In the genomic region with DNA sequence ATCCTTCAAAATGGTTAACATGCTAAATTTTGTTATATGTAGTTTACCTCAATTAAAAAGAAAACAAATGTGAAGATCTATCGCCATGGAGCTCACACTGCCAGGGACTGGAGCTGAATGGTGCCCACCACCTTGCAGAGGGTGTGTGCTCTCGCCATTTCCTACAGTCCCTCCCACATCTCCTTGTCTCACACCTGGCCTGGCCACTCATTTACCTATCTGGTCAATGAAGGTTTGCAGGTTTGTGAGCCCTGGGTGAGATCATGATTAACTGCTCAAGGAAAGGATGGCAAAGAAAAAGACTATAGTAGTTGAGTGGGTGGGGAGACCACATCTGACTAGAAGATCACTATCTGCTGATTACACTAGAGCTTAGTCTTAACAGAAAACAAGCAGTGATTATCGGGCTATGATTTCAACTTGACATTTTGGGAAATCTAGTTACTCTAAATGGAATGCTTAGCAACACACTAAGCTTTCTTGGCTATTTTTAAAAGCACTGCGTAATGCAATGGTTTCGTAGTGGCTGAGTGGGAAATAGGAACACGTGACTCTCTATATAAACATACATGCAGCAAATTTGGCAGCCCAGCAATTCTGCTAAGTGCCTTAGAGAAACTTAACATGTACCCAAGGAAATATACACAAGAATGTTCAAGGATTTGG, we compare ENCODE assay signal across 1 cellular context.
TF ChIP-seq lines count a peak whose summit lies in the region.

No MANE protein-coding gene starts in this region.

TF ChIP-seq in SK-N-SH, 30 proteins besides CTCF, POLR2A, EP300 and RAD21 (continued from another document):
- TF ChIP-seq, protein P1, sequence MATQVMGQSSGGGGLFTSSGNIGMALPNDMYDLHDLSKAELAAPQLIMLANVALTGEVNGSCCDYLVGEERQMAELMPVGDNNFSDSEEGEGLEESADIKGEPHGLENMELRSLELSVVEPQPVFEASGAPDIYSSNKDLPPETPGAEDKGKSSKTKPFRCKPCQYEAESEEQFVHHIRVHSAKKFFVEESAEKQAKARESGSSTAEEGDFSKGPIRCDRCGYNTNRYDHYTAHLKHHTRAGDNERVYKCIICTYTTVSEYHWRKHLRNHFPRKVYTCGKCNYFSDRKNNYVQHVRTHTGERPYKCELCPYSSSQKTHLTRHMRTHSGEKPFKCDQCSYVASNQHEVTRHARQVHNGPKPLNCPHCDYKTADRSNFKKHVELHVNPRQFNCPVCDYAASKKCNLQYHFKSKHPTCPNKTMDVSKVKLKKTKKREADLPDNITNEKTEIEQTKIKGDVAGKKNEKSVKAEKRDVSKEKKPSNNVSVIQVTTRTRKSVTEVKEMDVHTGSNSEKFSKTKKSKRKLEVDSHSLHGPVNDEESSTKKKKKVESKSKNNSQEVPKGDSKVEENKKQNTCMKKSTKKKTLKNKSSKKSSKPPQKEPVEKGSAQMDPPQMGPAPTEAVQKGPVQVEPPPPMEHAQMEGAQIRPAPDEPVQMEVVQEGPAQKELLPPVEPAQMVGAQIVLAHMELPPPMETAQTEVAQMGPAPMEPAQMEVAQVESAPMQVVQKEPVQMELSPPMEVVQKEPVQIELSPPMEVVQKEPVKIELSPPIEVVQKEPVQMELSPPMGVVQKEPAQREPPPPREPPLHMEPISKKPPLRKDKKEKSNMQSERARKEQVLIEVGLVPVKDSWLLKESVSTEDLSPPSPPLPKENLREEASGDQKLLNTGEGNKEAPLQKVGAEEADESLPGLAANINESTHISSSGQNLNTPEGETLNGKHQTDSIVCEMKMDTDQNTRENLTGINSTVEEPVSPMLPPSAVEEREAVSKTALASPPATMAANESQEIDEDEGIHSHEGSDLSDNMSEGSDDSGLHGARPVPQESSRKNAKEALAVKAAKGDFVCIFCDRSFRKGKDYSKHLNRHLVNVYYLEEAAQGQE (IDR thresholded peaks at IDR 0.05; ENCODE audit: low read depth, low read length): no peak
- no peak for TF ChIP-seq FOXM1 (IDR thresholded peaks at IDR 0.05; ENCODE audit: low read depth)
- TF ChIP-seq TEAD4 (IDR thresholded peaks at IDR 0.05; ENCODE audit: borderline replicate concordance, insufficient read depth): no peak
- TF ChIP-seq SMC3 (IDR thresholded peaks at IDR 0.05; ENCODE audit: low read depth, low read length): no peak
- no peak for TF ChIP-seq GATA2 (CRISPR knock-in tag; IDR thresholded peaks at IDR 0.05)
- no peak for TF ChIP-seq JUND (IDR thresholded peaks at IDR 0.05)
- TF ChIP-seq, protein P2, sequence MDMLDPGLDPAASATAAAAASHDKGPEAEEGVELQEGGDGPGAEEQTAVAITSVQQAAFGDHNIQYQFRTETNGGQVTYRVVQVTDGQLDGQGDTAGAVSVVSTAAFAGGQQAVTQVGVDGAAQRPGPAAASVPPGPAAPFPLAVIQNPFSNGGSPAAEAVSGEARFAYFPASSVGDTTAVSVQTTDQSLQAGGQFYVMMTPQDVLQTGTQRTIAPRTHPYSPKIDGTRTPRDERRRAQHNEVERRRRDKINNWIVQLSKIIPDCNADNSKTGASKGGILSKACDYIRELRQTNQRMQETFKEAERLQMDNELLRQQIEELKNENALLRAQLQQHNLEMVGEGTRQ (IDR thresholded peaks at IDR 0.05; ENCODE audit: borderline replicate concordance, low read depth, low read length): no peak
- no peak for TF ChIP-seq FOSL2 (IDR thresholded peaks at IDR 0.05; ENCODE audit: borderline replicate concordance, low read depth)
- TF ChIP-seq EZH2phosphoT487 (IDR thresholded peaks at IDR 0.05; ENCODE audit: borderline replicate concordance, low read depth): no peak
- no peak for TF ChIP-seq NFIC (IDR thresholded peaks at IDR 0.05; ENCODE audit: borderline replicate concordance)
TF ChIP-seq in SK-N-SH: peak in this region for 0.
